15 cellular contexts compared by ENCODE assay signal in the genomic region with DNA sequence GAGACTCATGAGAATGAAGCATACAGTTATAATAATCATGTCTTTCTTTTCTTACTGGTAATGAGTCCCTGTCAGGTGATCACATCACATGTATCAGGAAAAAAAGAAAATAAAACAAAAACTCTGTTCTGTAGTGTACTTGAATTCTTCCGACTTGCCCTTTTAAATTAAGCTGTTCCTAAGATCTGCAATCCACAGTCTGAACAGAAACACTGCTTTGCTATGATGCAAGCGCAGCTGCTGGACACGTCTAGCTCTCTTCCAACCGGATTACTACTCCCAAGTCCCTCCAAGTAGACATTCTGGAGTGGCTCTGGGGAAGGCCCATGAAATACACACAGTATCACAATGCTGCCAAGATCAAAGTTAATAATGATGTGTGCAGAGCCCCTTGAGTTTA.
DNase-seq lines count a peak whose midpoint lies in the region; ATAC-seq and TF ChIP-seq lines count a peak whose summit lies in the region.
"Had no signal": no experiment of that assay in that cellular context is flagged by ENCODE, and none has a peak within 500 bp of the region (broad histone marks: within the 10 kb centered on the region; RNA-seq: fewer than 3 reads in every experiment).

No MANE protein-coding gene starts in this region.

- peaks cover 18% of the 10 kb centered on the region for H3K79me1 ChIP-seq in mesenchymal stem cell (replicated peaks; ENCODE audit: low read length, poor library complexity, severe bottlenecking)

- H4K20me1 ChIP-seq in fibroblast of lung (ENCODE audit: control insufficient read depth, extremely low read depth, insufficient read depth, low read length), result no peaks in the 10 kb centered on the region

- no peak overlapping the region for H2BK5ac ChIP-seq in mesenchymal stem cell (ENCODE audit: low read depth, low read length, poor library complexity, severe bottlenecking)

- H2BK12ac ChIP-seq in mesenchymal stem cell (ENCODE audit: low read length in 2 of 2), result no peak overlapping the region

- no peak for TF ChIP-seq CTCF in fibroblast of lung (conservative IDR thresholded peaks at IDR 0.05 in 1 of 2, IDR thresholded peaks at IDR 0.05 in 1 of 2; ENCODE audit: low read depth in 1 of 2, low read length in 2 of 2)
- no peak for TF ChIP-seq CTCF in testis (IDR thresholded peaks at IDR 0.05)

- H3K23ac ChIP-seq in mesenchymal stem cell (ENCODE audit: low read length in 2 of 2), result no peak overlapping the region

- no peak overlapping the region for H2AK5ac ChIP-seq in mesenchymal stem cell (ENCODE audit: low read length, severe bottlenecking)

- no peaks in the 10 kb centered on the region for H3K79me2 ChIP-seq in fibroblast of lung (ENCODE audit: control insufficient read depth, insufficient read depth, low read length)

- no peak overlapping the region for H4K8ac ChIP-seq in mesenchymal stem cell (ENCODE audit: low read length)

- DNase-seq in amniotic epithelial cell (ENCODE audit: low read depth) (peak; percentile 85), fibroblast of lung (ENCODE audit: low read depth in 2 of 2) (peak; percentile 38 to 72), mesenchymal stem cell (peak; percentile 36), testis (peak; percentile 50), OCI-M2 (lab: John Stamatoyannopoulos, UW; ENCODE audit: unreplicated experiment) (no peak), LoVo (ENCODE audit: low spot score) (no peak)
- DNase-seq: activated naive CD8-positive, alpha-beta T cell treated with anti-CD3 and anti-CD28 coated beads, Interleukin-2, amount 10 ng/mL, durations not matched to agents 7 days and 5 days; activated T-cell treated with anti-CD3 and anti-CD28 coated beads for 4 hours; CD4-positive, alpha-beta T cell; NCI-H2029; NCI-H748 treated with DMSO at 0.1 percent for 48 hours had no signal

- no peak overlapping the region for H2AFZ ChIP-seq in fibroblast of lung (ENCODE audit: low read length)
- no peak overlapping the region for H2AFZ ChIP-seq in mesenchymal stem cell (ENCODE audit: low read depth, low read length)
- H2AFZ ChIP-seq: parathyroid adenoma had no signal

- H3K27ac ChIP-seq in fibroblast of lung (ENCODE audit: insufficient read depth, low read length) (no peak overlapping the region), mesenchymal stem cell (ENCODE audit: low read length, poor library complexity, severe bottlenecking) (no peak overlapping the region), testis (peak overlapping the region in 1 of 2 donors; percentile 7)
- H3K27ac ChIP-seq: coronary artery, parathyroid adenoma, tibial artery had no signal

- H3K9me3 ChIP-seq in fibroblast of lung (ENCODE audit: control insufficient read depth, insufficient read depth, low read depth, low read length) (no peaks in the 10 kb centered on the region), mesenchymal stem cell (ENCODE audit: control insufficient read depth, low read length) (no peaks in the 10 kb centered on the region), testis (no peaks in the 10 kb centered on the region)
- H3K9me3 ChIP-seq: tibial artery had no signal

- H3K36me3 ChIP-seq in fibroblast of lung (ENCODE audit: control insufficient read depth, insufficient read depth, low read length), result no peaks in the 10 kb centered on the region
- peaks cover 0 to 5% of the 10 kb centered on the region in 2 experiments for H3K36me3 ChIP-seq in mesenchymal stem cell (ENCODE audit: control insufficient read depth in 1 of 2, insufficient read depth in 2 of 2, low read depth in 1 of 2, low read length in 2 of 2)
- no peaks in the 10 kb centered on the region for H3K36me3 ChIP-seq in testis (ENCODE audit: low read depth, missing control alignments)
- H3K36me3 ChIP-seq: tibial artery had no signal

- H2BK15ac ChIP-seq in mesenchymal stem cell (ENCODE audit: low read depth, poor library complexity, severe bottlenecking), result no peak overlapping the region

- TF ChIP-seq POLR2A in testis (IDR thresholded peaks at IDR 0.05), result no peak

- H3K9ac ChIP-seq in fibroblast of lung (ENCODE audit: insufficient read depth, low read length) (no peak overlapping the region), mesenchymal stem cell (ENCODE audit: low read length) (peak overlapping the region; percentile 73)
- H3K9ac ChIP-seq: parathyroid adenoma had no signal

- intact Hi-C loops in testis (cut with DNase I; ENCODE audit: low total_unique reads), result no loop called here

- H3K4me2 ChIP-seq in fibroblast of lung (ENCODE audit: extremely low read depth, insufficient read depth, low read length), result no peak overlapping the region
- no peak overlapping the region for H3K4me2 ChIP-seq in mesenchymal stem cell (ENCODE audit: low read length, poor library complexity, severe bottlenecking)

- no peak overlapping the region for H3K14ac ChIP-seq in mesenchymal stem cell (ENCODE audit: low read length in 2 of 2)

- H3K27me3 ChIP-seq in fibroblast of lung (ENCODE audit: control insufficient read depth, insufficient read depth, low read length) (no peaks in the 10 kb centered on the region), mesenchymal stem cell (ENCODE audit: control insufficient read depth in 1 of 2, insufficient read depth in 1 of 2, low read length in 2 of 2) (no peaks in the 10 kb centered on the region), testis (no peaks in the 10 kb centered on the region)
- H3K27me3 ChIP-seq: tibial artery had no signal

- no peak overlapping the region for H3K18ac ChIP-seq in mesenchymal stem cell (ENCODE audit: low read depth in 1 of 2, low read length in 2 of 2)

- no peak overlapping the region for H2BK120ac ChIP-seq in mesenchymal stem cell (ENCODE audit: low read depth, low read length)

- no peak overlapping the region for H3K4me3 ChIP-seq in fibroblast of lung (replicated peaks in 1 of 4; ENCODE audit: control extremely low read depth in 1 of 4, insufficient read depth in 1 of 4, low read depth in 3 of 4, low read length in 4 of 4)
- peak overlapping the region in 1 of 2 experiments; percentile 38 for H3K4me3 ChIP-seq in mesenchymal stem cell (ENCODE audit: insufficient read depth in 1 of 2, low read depth in 1 of 2, low read length in 2 of 2)
- no peak overlapping the region for H3K4me3 ChIP-seq in testis
- H3K4me3 ChIP-seq: coronary artery, tibial artery had no signal

- no peak for ATAC-seq in HG03342 (IDR thresholded peaks at IDR 0.05; ENCODE audit: unreplicated experiment)

- no peak overlapping the region for H3K4ac ChIP-seq in mesenchymal stem cell (ENCODE audit: low read depth in 1 of 2, low read length in 2 of 2)

- H3K4me1 ChIP-seq in fibroblast of lung (ENCODE audit: control insufficient read depth, extremely low read depth, insufficient read depth, low read length) (peaks cover 5% of the 10 kb centered on the region), mesenchymal stem cell (ENCODE audit: control insufficient read depth, insufficient read depth, low read depth, low read length) (peaks cover 7% of the 10 kb centered on the region), testis (peaks cover 32% of the 10 kb centered on the region)
- H3K4me1 ChIP-seq: parathyroid adenoma had no signal

- H4K91ac ChIP-seq in mesenchymal stem cell (ENCODE audit: low read length), result no peak overlapping the region

- 96% methylated on average over 4 of the region's 4 CpGs for WGBS in mesenchymal stem cell
- WGBS in testis, 2 donors, result 15 to 49% methylated on average over 4 of the region's 4 CpGs

Comparison
In these comparisons a context has a peak if more than half of its experiments do, and no peak if none do; other contexts are left out.
1. DNase-seq: peak in amniotic epithelial cell (single experiment), fibroblast of lung (2 of 2), mesenchymal stem cell (single experiment) and testis (single experiment); none in OCI-M2 (single experiment) and LoVo (single experiment).